29 cellular contexts compared by ENCODE assay signal in genomic region chr14:23638414-23639047, GRCh38. TPM values are rescaled to one million over a fixed set of nuclear protein-coding genes. Genes with fewer than 3 reads are reported as not detected.
A peak's percentile ranks its signal among the peaks of the same experiment; 100 is the strongest.
DNase-seq lines count a peak whose midpoint lies in the region; ATAC-seq and TF ChIP-seq lines count a peak whose summit lies in the region.
"Had no signal": no experiment of that assay in that cellular context is flagged by ENCODE, and none has a peak within 500 bp of the region (broad histone marks: within the 10 kb centered on the region; RNA-seq: fewer than 3 reads in every experiment).

No MANE protein-coding gene starts in this region.

- whole genome bisulfite sequencing in trophoblast cell (ENCODE audit: extremely low coverage, insufficient coverage, insufficient read length) = no CpG with 5 or more reads among the region's 8 CpGs

- peak overlapping the region; percentile 98 for H2AK5ac ChIP-seq in trophoblast cell (ENCODE audit: low read length)

- H3K14ac ChIP-seq in trophoblast cell (ENCODE audit: low read length) = peak overlapping the region; percentile 94

- H2BK120ac ChIP-seq in trophoblast cell (ENCODE audit: insufficient read depth, low read length, poor library complexity) = peak overlapping the region; percentile 98

- peak overlapping the region; percentile 84 for H4K8ac ChIP-seq in trophoblast cell (ENCODE audit: low read depth, low read length)

- H3K9ac ChIP-seq in trophoblast cell (ENCODE audit: low read length) (no peak overlapping the region), colonic mucosa (ENCODE audit: low read depth in 2 of 2, low read length in 2 of 2) (no peak overlapping the region)

- H4K91ac ChIP-seq in trophoblast cell (ENCODE audit: low read depth, low read length) = peak overlapping the region; percentile 98

- H3K79me2 ChIP-seq in trophoblast cell (ENCODE audit: control insufficient read depth, insufficient read depth, low read length, poor library complexity) = peaks cover 2% of the 10 kb centered on the region
- H3K79me2 ChIP-seq: hepatocyte had no signal

- peak overlapping the region; percentile 97 for H3K18ac ChIP-seq in trophoblast cell (ENCODE audit: low read length)

- no peaks in the 10 kb centered on the region for H3K36me3 ChIP-seq in RWPE2 (ENCODE audit: low read depth)
- H3K36me3 ChIP-seq in trophoblast cell (ENCODE audit: control insufficient read depth in 1 of 2, insufficient read depth in 2 of 2, low read length in 2 of 2) = no peaks in the 10 kb centered on the region
- no peaks in the 10 kb centered on the region for H3K36me3 ChIP-seq in colonic mucosa
- H3K36me3 ChIP-seq: esophagus muscularis mucosa, gastroesophageal sphincter had no signal

- no peaks in the 10 kb centered on the region for H3K9me3 ChIP-seq in RWPE2 (ENCODE audit: severe bottlenecking)
- peaks cover 2% of the 10 kb centered on the region for H3K9me3 ChIP-seq in trophoblast cell (ENCODE audit: insufficient read depth, low read depth, low read length)
- no peaks in the 10 kb centered on the region for H3K9me3 ChIP-seq in colonic mucosa
- H3K9me3 ChIP-seq: esophagus muscularis mucosa, gastroesophageal sphincter had no signal

- intact Hi-C loops in colonic mucosa (cut with DNase I) = no loop called here

- H2AFZ ChIP-seq in trophoblast cell (ENCODE audit: insufficient read depth, low read length, poor library complexity) = no peak overlapping the region
- H2AFZ ChIP-seq: hepatocyte had no signal

- H2BK12ac ChIP-seq in trophoblast cell (ENCODE audit: low read length) = peak overlapping the region; percentile 96

- ATAC-seq in RWPE2 (ENCODE audit: low read depth) (peak; percentile 59; the same call in 2 of the 3 replicates), foreskin keratinocyte (peak; percentile 36)
- ATAC-seq: activated CD8-positive, alpha-beta T cell treated with anti-CD3 and anti-CD28 coated beads for 36 hours; activated T-helper 17 cell treated with anti-CD3 and anti-CD28 coated beads, Interleukin-2, amount 50 U/mL, for 72 hours; effector memory CD8-positive, alpha-beta T cell; gastroesophageal sphincter; left lobe of liver had no signal

- H3K27ac ChIP-seq in RWPE2 (ENCODE audit: poor library complexity, severe bottlenecking) = peak overlapping the region; percentile 43
- no peak overlapping the region for H3K27ac ChIP-seq in foreskin keratinocyte
- H3K27ac ChIP-seq in trophoblast cell (ENCODE audit: low read depth, low read length) = peak overlapping the region; percentile 73
- H3K27ac ChIP-seq in colonic mucosa = no peak overlapping the region
- H3K27ac ChIP-seq: C4-2B, esophagus muscularis mucosa, gastroesophageal sphincter, hepatocyte had no signal

- H4K12ac ChIP-seq in trophoblast cell (ENCODE audit: low read depth, low read length) = no peak overlapping the region

- H3K23ac ChIP-seq in trophoblast cell (ENCODE audit: low read length) = no peak overlapping the region

- H3K4me2 ChIP-seq in trophoblast cell (ENCODE audit: low read length) = no peak overlapping the region
- H3K4me2 ChIP-seq: hepatocyte had no signal

- no peak overlapping the region for H3K4me3 ChIP-seq in RWPE2 (ENCODE audit: severe bottlenecking)
- no peak overlapping the region for H3K4me3 ChIP-seq in trophoblast cell (ENCODE audit: low read depth, low read length)
- no peak overlapping the region for H3K4me3 ChIP-seq in colonic mucosa
- H3K4me3 ChIP-seq: esophagus muscularis mucosa, gastroesophageal sphincter, hepatocyte had no signal

- H3K79me1 ChIP-seq in trophoblast cell (ENCODE audit: low read length) = peaks cover 22% of the 10 kb centered on the region

- TF ChIP-seq CTCF in RWPE2 (IDR thresholded peaks at IDR 0.05; ENCODE audit: poor library complexity, severe bottlenecking) (no peak), foreskin keratinocyte (conservative IDR thresholded peaks at IDR 0.05) (no peak), colonic mucosa (IDR thresholded peaks at IDR 0.05) (no peak)

- no peaks in the 10 kb centered on the region for H3K27me3 ChIP-seq in RWPE2 (ENCODE audit: insufficient read depth, poor library complexity, severe bottlenecking)
- H3K27me3 ChIP-seq in foreskin keratinocyte = no peaks in the 10 kb centered on the region
- no peaks in the 10 kb centered on the region for H3K27me3 ChIP-seq in trophoblast cell (ENCODE audit: insufficient read depth, low read length)
- H3K27me3 ChIP-seq in colonic mucosa = no peaks in the 10 kb centered on the region
- H3K27me3 ChIP-seq: esophagus muscularis mucosa, gastroesophageal sphincter, hepatocyte had no signal

- H3K4me1 ChIP-seq in RWPE2 (ENCODE audit: insufficient read depth, poor library complexity, severe bottlenecking) = peaks cover 4% of the 10 kb centered on the region
- H3K4me1 ChIP-seq in foreskin keratinocyte = no peaks in the 10 kb centered on the region
- H3K4me1 ChIP-seq in trophoblast cell (ENCODE audit: control insufficient read depth in 1 of 2, insufficient read depth in 2 of 2, low read length in 2 of 2) = peaks cover 18 to 35% of the 10 kb centered on the region in 2 experiments
- no peaks in the 10 kb centered on the region for H3K4me1 ChIP-seq in colonic mucosa

- peak; percentile 22 for DNase-seq in ELR (ENCODE audit: low read depth)
- DNase-seq in RWPE2 (ENCODE audit: low spot score) = no peak
- peak; percentile 24 to 52 for DNase-seq in foreskin keratinocyte
- peak; percentile 43 to 59 for DNase-seq in trophoblast cell
- DNase-seq in Kasumi-1 (lab: John Stamatoyannopoulos, UW) = no peak
- DNase-seq in colonic mucosa = no peak
- no peak for DNase-seq in GM03348 (ENCODE audit: low spot score)
- DNase-seq: activated CD4-positive, CD25-positive, alpha-beta regulatory T cell treated with anti-CD3 and anti-CD28 coated beads, Interleukin-2, amount 50 U/mL, for 72 hours; activated CD8-positive, alpha-beta T cell treated with anti-CD3 and anti-CD28 coated beads for 36 hours; activated naive CD4-positive, alpha-beta T cell treated with anti-CD3 and anti-CD28 coated beads, Interleukin-2, amount 50 U/mL, for 16 hours; amniotic stem cell; DND-41; effector memory CD8-positive, alpha-beta T cell; naive B cell; NCI-H1694; NCI-H2171; NCI-H524 treated with DMSO at 0.1 percent for 48 hours; NK-92 treated with Interleukin-12 subunit alpha and Interleukin-12 subunit beta, amount 100 ng/mL, for 24 hours; nucleus accumbens; small intestine; stimulated activated CD4-positive, alpha-beta T cell treated with anti-CD3 and anti-CD28 coated beads, Interleukin-2, amount 100 ng/mL, for 24 hours had no signal

- H3K4ac ChIP-seq in trophoblast cell (ENCODE audit: low read depth, low read length) = no peak overlapping the region

- H2BK5ac ChIP-seq in trophoblast cell (ENCODE audit: low read depth, low read length, poor library complexity) = peak overlapping the region; percentile 93

RNA-seq across cellular contexts. Expression of gene DHRS2, which starts 2.4 kb away (rescaled TPM):
- total RNA-seq in foreskin keratinocyte = 0.17 and 0.18 TPM in 2 replicates
- polyA plus RNA-seq in foreskin keratinocyte = 0.16 and 0.32 TPM in 2 replicates
- 13.6 and 14.0 TPM in 2 replicates for polyA plus RNA-seq in trophoblast cell (2013)
- total RNA-seq in colonic mucosa = 1 to 10 TPM in 1 of 2 donors, under 1 TPM in 1; 0.56 to 2.1 TPM
- total RNA-seq: subcutaneous adipose tissue had no signal

RNA-seq across cellular contexts. Expression of gene JPH4, which starts 59.9 kb away (rescaled TPM):
- not detected in 2 replicates for total RNA-seq in foreskin keratinocyte
- polyA plus RNA-seq in foreskin keratinocyte = 0.02 TPM in 1 of 2 replicates, not detected in the other
- polyA plus RNA-seq in trophoblast cell (2013) = 0.03 TPM in 1 of 2 replicates, not detected in the other
- under 1 TPM; 0.30 to 0.58 TPM for total RNA-seq in colonic mucosa
- total RNA-seq: activated T-helper 17 cell treated with anti-CD3 and anti-CD28 coated beads, Interleukin-2, amount 50 U/mL, for 72 hours had no signal
- polyA plus RNA-seq: AG04450 had no signal

Comparison
In these comparisons a context has a peak if more than half of its experiments do, and no peak if none do; other contexts are left out.
1. DNase-seq: peak in ELR (single experiment), foreskin keratinocyte (2 of 2) and trophoblast cell (2 of 2); none in RWPE2 (single experiment), Kasumi-1 (0 of 2), colonic mucosa (single experiment) and GM03348 (single experiment).
2. H3K27ac ChIP-seq: peak in RWPE2 (single experiment) and trophoblast cell (single experiment); none in foreskin keratinocyte (single experiment) and colonic mucosa (single experiment).